ENCODE assay signal across 1 cellular context in the genomic region with DNA sequence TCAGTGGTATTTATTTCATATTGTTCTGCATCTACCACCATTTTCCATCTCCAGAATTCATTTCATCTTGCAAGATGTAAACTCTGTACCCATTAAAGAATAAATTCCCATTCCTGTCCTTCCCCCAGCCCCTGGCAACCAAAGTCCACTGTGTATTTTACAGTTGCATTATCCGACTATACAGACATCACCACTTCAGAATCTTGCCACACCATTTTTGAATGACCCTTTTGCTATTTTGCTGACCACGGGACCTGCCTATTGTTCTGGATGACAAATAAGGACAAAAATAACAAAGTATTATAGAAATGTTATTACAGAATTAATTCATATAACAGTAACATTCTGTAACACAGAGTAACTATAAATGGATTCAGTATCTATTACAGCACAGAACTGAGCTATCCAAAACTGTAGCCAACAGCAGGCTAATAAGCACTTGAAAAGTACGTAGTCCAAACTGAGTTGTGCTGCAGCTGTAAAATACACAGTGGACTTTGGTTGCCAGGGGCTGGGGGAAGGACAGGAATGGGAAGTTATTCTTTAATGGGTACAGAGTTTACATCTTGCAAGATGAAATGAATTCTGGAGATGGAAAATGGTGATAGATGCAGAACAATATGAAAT.
TF ChIP-seq lines count a peak whose summit lies in the region.

No MANE protein-coding gene starts in this region.

TF ChIP-seq in HepG2, 621 proteins besides CTCF, POLR2A, EP300 and RAD21 (continued from another document and continues in another):
- TF ChIP-seq, protein P1, sequence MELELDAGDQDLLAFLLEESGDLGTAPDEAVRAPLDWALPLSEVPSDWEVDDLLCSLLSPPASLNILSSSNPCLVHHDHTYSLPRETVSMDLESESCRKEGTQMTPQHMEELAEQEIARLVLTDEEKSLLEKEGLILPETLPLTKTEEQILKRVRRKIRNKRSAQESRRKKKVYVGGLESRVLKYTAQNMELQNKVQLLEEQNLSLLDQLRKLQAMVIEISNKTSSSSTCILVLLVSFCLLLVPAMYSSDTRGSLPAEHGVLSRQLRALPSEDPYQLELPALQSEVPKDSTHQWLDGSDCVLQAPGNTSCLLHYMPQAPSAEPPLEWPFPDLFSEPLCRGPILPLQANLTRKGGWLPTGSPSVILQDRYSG (CRISPR knock-in tag; IDR thresholded peaks at IDR 0.05), result no peak
- TF ChIP-seq PRMT3 (CRISPR knock-in tag; IDR thresholded peaks at IDR 0.05; ENCODE audit: borderline replicate concordance, low read depth) (no peak), HOXA5 (CRISPR knock-in tag; IDR thresholded peaks at IDR 0.05) (no peak), ZNF850 (CRISPR knock-in tag; conservative IDR thresholded peaks at IDR 0.05) (no peak), MIER3 (CRISPR knock-in tag; IDR thresholded peaks at IDR 0.05; ENCODE audit: borderline replicate concordance) (no peak), ZNF605 (CRISPR knock-in tag; IDR thresholded peaks at IDR 0.05) (no peak), PTBP1 (IDR thresholded peaks at IDR 0.05; ENCODE audit: low read depth, low read length, poor library complexity, severe bottlenecking) (no peak), RFXANK (CRISPR knock-in tag; IDR thresholded peaks at IDR 0.05) (no peak), SAFB2 (CRISPR knock-in tag; IDR thresholded peaks at IDR 0.05; ENCODE audit: borderline replicate concordance, low read depth) (no peak), ZC3H13 (CRISPR knock-in tag; IDR thresholded peaks at IDR 0.05) (no peak), FLYWCH1 (CRISPR knock-in tag; IDR thresholded peaks at IDR 0.05) (no peak), ZNF205 (CRISPR knock-in tag; IDR thresholded peaks at IDR 0.05) (no peak), FOXK2 (IDR thresholded peaks at IDR 0.05) (no peak), TCF7 (IDR thresholded peaks at IDR 0.05; ENCODE audit: low read depth) (no peak), ZNF672 (CRISPR knock-in tag; IDR thresholded peaks at IDR 0.05) (no peak), NR1H2 (CRISPR knock-in tag; IDR thresholded peaks at IDR 0.05; ENCODE audit: borderline replicate concordance, low read depth) (no peak), FOXC1 (CRISPR knock-in tag; IDR thresholded peaks at IDR 0.05; ENCODE audit: borderline replicate concordance) (no peak), PAX8 (CRISPR knock-in tag; IDR thresholded peaks at IDR 0.05; ENCODE audit: borderline replicate concordance) (no peak), CC2D1A (CRISPR knock-in tag; IDR thresholded peaks at IDR 0.05) (no peak), NCOA5 (CRISPR knock-in tag; IDR thresholded peaks at IDR 0.05) (no peak), ZNF367 (CRISPR knock-in tag; IDR thresholded peaks at IDR 0.05; ENCODE audit: borderline replicate concordance) (no peak), SATB2 (CRISPR knock-in tag; IDR thresholded peaks at IDR 0.05) (no peak), RNF2 (conservative IDR thresholded peaks at IDR 0.05; ENCODE audit: low read depth) (no peak), ZNF235 (CRISPR knock-in tag; IDR thresholded peaks at IDR 0.05; ENCODE audit: borderline replicate concordance) (no peak), ETV6 (CRISPR knock-in tag; conservative IDR thresholded peaks at IDR 0.05) (no peak), HMG20B (CRISPR knock-in tag; conservative IDR thresholded peaks at IDR 0.05) (no peak), IKZF1 (IDR thresholded peaks at IDR 0.05) (no peak), ZFX (CRISPR knock-in tag; IDR thresholded peaks at IDR 0.05; ENCODE audit: low read depth) (no peak), CHCHD3 (CRISPR knock-in tag; IDR thresholded peaks at IDR 0.05) (no peak), MED8 (CRISPR knock-in tag; IDR thresholded peaks at IDR 0.05; ENCODE audit: insufficient replicate concordance) (no peak), FOXJ3 (CRISPR knock-in tag; IDR thresholded peaks at IDR 0.05; ENCODE audit: borderline replicate concordance) (no peak), NFIB (CRISPR knock-in tag; IDR thresholded peaks at IDR 0.05; ENCODE audit: borderline replicate concordance) (no peak), ZNF160 (CRISPR knock-in tag; IDR thresholded peaks at IDR 0.05) (no peak), STAT5B (CRISPR knock-in tag; IDR thresholded peaks at IDR 0.05) (no peak), HCFC1 (IDR thresholded peaks at IDR 0.05; ENCODE audit: low read depth, low read length) (no peak), ZSCAN12 (CRISPR knock-in tag; IDR thresholded peaks at IDR 0.05) (no peak), ZFP1 (CRISPR knock-in tag; IDR thresholded peaks at IDR 0.05) (no peak), TBP (CRISPR knock-in tag; IDR thresholded peaks at IDR 0.05) (no peak), SOX13 (IDR thresholded peaks at IDR 0.05) (no peak), SOX13 (CRISPR knock-in tag; conservative IDR thresholded peaks at IDR 0.05 in 1 of 2, IDR thresholded peaks at IDR 0.05 in 1 of 2) (peak in 1 of 2 experiments; percentile 55; a peak in 1 of 4 replicates), ZFP36 (IDR thresholded peaks at IDR 0.05; ENCODE audit: borderline replicate concordance, low read depth, low read length, partially characterized antibody) (no peak), JUN (CRISPR knock-in tag; IDR thresholded peaks at IDR 0.05) (no peak), SIN3A (IDR thresholded peaks at IDR 0.05; ENCODE audit: borderline replicate concordance, low read depth, low read length) (no peak)
- TF ChIP-seq, protein P2, sequence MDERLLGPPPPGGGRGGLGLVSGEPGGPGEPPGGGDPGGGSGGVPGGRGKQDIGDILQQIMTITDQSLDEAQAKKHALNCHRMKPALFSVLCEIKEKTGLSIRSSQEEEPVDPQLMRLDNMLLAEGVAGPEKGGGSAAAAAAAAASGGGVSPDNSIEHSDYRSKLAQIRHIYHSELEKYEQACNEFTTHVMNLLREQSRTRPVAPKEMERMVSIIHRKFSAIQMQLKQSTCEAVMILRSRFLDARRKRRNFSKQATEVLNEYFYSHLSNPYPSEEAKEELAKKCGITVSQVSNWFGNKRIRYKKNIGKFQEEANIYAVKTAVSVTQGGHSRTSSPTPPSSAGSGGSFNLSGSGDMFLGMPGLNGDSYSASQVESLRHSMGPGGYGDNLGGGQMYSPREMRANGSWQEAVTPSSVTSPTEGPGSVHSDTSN (CRISPR knock-in tag; IDR thresholded peaks at IDR 0.05), result no peak
- TF ChIP-seq, protein P3, sequence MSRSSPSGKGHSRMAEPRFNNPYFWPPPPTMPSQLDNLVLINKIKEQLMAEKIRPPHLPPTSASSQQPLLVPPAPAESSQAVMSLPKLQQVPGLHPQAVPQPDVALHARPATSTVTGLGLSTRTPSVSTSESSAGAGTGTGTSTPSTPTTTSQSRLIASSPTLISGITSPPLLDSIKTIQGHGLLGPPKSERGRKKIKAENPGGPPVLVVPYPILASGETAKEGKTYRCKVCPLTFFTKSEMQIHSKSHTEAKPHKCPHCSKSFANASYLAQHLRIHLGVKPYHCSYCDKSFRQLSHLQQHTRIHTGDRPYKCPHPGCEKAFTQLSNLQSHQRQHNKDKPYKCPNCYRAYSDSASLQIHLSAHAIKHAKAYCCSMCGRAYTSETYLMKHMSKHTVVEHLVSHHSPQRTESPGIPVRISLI (CRISPR knock-in tag; IDR thresholded peaks at IDR 0.05; ENCODE audit: borderline replicate concordance), result no peak
- TF ChIP-seq, protein P4, sequence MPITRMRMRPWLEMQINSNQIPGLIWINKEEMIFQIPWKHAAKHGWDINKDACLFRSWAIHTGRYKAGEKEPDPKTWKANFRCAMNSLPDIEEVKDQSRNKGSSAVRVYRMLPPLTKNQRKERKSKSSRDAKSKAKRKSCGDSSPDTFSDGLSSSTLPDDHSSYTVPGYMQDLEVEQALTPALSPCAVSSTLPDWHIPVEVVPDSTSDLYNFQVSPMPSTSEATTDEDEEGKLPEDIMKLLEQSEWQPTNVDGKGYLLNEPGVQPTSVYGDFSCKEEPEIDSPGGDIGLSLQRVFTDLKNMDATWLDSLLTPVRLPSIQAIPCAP (CRISPR knock-in tag; IDR thresholded peaks at IDR 0.05; ENCODE audit: low read depth), result no peak
- TF ChIP-seq, protein P5, sequence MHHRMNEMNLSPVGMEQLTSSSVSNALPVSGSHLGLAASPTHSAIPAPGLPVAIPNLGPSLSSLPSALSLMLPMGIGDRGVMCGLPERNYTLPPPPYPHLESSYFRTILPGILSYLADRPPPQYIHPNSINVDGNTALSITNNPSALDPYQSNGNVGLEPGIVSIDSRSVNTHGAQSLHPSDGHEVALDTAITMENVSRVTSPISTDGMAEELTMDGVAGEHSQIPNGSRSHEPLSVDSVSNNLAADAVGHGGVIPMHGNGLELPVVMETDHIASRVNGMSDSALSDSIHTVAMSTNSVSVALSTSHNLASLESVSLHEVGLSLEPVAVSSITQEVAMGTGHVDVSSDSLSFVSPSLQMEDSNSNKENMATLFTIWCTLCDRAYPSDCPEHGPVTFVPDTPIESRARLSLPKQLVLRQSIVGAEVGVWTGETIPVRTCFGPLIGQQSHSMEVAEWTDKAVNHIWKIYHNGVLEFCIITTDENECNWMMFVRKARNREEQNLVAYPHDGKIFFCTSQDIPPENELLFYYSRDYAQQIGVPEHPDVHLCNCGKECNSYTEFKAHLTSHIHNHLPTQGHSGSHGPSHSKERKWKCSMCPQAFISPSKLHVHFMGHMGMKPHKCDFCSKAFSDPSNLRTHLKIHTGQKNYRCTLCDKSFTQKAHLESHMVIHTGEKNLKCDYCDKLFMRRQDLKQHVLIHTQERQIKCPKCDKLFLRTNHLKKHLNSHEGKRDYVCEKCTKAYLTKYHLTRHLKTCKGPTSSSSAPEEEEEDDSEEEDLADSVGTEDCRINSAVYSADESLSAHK (CRISPR knock-in tag; IDR thresholded peaks at IDR 0.05; ENCODE audit: borderline replicate concordance), result no peak
- TF ChIP-seq, protein P6, sequence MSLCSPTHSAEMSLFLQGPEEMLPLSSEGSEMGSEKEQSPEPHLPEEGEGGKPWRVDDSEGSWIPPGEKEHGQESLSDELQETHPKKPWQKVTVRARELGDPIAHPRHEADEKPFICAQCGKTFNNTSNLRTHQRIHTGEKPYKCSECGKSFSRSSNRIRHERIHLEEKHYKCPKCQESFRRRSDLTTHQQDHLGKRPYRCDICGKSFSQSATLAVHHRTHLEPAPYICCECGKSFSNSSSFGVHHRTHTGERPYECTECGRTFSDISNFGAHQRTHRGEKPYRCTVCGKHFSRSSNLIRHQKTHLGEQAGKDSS (CRISPR knock-in tag; IDR thresholded peaks at IDR 0.05; ENCODE audit: borderline replicate concordance, low read depth), result no peak
- TF ChIP-seq, protein P7, sequence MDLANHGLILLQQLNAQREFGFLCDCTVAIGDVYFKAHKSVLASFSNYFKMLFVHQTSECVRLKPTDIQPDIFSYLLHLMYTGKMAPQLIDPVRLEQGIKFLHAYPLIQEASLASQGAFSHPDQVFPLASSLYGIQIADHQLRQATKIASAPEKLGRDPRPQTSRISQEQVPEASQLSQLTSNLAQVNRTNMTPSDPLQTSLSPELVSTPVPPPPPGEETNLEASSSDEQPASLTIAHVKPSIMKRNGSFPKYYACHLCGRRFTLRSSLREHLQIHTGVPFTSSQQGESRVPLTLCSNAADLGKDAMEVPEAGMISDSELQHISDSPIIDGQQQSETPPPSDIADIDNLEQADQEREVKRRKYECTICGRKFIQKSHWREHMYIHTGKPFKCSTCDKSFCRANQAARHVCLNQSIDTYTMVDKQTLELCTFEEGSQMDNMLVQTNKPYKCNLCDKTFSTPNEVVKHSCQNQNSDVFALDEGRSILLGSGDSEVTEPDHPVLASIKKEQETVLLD (CRISPR knock-in tag; IDR thresholded peaks at IDR 0.05; ENCODE audit: low read depth), result no peak
- TF ChIP-seq, protein P8, sequence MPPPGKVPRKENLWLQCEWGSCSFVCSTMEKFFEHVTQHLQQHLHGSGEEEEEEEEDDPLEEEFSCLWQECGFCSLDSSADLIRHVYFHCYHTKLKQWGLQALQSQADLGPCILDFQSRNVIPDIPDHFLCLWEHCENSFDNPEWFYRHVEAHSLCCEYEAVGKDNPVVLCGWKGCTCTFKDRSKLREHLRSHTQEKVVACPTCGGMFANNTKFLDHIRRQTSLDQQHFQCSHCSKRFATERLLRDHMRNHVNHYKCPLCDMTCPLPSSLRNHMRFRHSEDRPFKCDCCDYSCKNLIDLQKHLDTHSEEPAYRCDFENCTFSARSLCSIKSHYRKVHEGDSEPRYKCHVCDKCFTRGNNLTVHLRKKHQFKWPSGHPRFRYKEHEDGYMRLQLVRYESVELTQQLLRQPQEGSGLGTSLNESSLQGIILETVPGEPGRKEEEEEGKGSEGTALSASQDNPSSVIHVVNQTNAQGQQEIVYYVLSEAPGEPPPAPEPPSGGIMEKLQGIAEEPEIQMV (CRISPR knock-in tag; IDR thresholded peaks at IDR 0.05; ENCODE audit: low read depth), result no peak
- TF ChIP-seq, protein P9, sequence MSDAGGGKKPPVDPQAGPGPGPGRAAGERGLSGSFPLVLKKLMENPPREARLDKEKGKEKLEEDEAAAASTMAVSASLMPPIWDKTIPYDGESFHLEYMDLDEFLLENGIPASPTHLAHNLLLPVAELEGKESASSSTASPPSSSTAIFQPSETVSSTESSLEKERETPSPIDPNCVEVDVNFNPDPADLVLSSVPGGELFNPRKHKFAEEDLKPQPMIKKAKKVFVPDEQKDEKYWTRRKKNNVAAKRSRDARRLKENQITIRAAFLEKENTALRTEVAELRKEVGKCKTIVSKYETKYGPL (CRISPR knock-in tag; IDR thresholded peaks at IDR 0.05), result no peak
- TF ChIP-seq, protein P10, sequence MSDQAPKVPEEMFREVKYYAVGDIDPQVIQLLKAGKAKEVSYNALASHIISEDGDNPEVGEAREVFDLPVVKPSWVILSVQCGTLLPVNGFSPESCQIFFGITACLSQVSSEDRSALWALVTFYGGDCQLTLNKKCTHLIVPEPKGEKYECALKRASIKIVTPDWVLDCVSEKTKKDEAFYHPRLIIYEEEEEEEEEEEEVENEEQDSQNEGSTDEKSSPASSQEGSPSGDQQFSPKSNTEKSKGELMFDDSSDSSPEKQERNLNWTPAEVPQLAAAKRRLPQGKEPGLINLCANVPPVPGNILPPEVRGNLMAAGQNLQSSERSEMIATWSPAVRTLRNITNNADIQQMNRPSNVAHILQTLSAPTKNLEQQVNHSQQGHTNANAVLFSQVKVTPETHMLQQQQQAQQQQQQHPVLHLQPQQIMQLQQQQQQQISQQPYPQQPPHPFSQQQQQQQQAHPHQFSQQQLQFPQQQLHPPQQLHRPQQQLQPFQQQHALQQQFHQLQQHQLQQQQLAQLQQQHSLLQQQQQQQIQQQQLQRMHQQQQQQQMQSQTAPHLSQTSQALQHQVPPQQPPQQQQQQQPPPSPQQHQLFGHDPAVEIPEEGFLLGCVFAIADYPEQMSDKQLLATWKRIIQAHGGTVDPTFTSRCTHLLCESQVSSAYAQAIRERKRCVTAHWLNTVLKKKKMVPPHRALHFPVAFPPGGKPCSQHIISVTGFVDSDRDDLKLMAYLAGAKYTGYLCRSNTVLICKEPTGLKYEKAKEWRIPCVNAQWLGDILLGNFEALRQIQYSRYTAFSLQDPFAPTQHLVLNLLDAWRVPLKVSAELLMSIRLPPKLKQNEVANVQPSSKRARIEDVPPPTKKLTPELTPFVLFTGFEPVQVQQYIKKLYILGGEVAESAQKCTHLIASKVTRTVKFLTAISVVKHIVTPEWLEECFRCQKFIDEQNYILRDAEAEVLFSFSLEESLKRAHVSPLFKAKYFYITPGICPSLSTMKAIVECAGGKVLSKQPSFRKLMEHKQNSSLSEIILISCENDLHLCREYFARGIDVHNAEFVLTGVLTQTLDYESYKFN (CRISPR knock-in tag; conservative IDR thresholded peaks at IDR 0.05), result peak; percentile 80
- TF ChIP-seq, protein P11, sequence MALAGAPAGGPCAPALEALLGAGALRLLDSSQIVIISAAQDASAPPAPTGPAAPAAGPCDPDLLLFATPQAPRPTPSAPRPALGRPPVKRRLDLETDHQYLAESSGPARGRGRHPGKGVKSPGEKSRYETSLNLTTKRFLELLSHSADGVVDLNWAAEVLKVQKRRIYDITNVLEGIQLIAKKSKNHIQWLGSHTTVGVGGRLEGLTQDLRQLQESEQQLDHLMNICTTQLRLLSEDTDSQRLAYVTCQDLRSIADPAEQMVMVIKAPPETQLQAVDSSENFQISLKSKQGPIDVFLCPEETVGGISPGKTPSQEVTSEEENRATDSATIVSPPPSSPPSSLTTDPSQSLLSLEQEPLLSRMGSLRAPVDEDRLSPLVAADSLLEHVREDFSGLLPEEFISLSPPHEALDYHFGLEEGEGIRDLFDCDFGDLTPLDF (CRISPR knock-in tag; IDR thresholded peaks at IDR 0.05), result no peak
